In the genomic region with DNA sequence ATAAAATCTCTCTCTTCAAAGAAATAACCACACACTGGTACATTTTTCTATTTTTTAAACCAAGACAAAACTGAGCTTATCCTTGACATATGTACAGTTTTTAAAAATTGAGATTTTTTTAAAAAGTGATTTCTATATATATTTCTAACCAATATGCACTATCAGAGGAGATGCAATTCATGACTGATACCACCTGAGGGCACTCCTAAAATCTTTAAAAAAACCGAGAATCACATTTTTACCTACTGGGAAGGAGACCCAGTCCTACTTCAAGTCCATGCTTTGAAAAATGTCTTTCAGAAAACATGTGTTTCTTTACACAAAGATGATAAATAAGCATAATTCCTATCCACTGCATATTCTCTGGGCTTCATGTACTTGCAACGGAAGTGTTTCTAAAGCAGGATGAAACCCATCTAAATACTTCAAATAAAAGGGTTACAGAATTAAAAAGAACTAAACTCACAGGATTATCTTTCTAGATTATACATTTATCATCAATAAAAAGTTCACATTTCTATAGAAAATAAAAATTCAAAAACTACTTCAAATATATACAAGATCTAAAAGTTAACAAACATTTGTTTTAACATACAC, we compare ENCODE assay signal across 8 cellular contexts.
A peak's percentile ranks its signal among the peaks of the same experiment; 100 is the strongest.
DNase-seq lines count a peak whose midpoint lies in the region; ATAC-seq and TF ChIP-seq lines count a peak whose summit lies in the region.

No MANE protein-coding gene starts in this region.

- peaks cover 1% of the 10 kb centered on the region for H3K27me3 Mint-ChIP-seq in memory B cell

- H3K9me3 Mint-ChIP-seq in memory B cell: no peaks in the 10 kb centered on the region

- no peaks in the 10 kb centered on the region for H3K36me3 Mint-ChIP-seq in memory B cell

- no peaks in the 10 kb centered on the region for H3K4me1 Mint-ChIP-seq in memory B cell

- H3K4me3 ChIP-seq in NB4 (ENCODE audit: low read depth, low read length): no peak overlapping the region

- ATAC-seq in memory B cell (ENCODE audit: low read depth) (peak; percentile 29), GM18907 (IDR thresholded peaks at IDR 0.05; ENCODE audit: unreplicated experiment) (no peak), HG02759 (IDR thresholded peaks at IDR 0.05; ENCODE audit: unreplicated experiment) (no peak), HG03095 (IDR thresholded peaks at IDR 0.05; ENCODE audit: unreplicated experiment) (no peak)

- no peak overlapping the region for H3K4me3 Mint-ChIP-seq in memory B cell

- TF ChIP-seq CTCF in GM10266 (IDR thresholded peaks at IDR 0.05; ENCODE audit: control insufficient read depth, insufficient read depth, low read depth, missing control alignments) (peak; percentile 49), NB4 (IDR thresholded peaks at IDR 0.05; ENCODE audit: low read depth, low read length) (peak; percentile 37)

- H3K27ac Mint-ChIP-seq in memory B cell: no peak overlapping the region

- DNase-seq in GM10266 (ENCODE audit: extremely low spot score): peak; percentile 21
- DNase-seq in NB4 (ENCODE audit: low read depth): peak; percentile 52
- DNase-seq in central memory CD4-positive, alpha-beta T cell: peak; percentile 11
- peak in 1 of 2 donors; percentile 20 for DNase-seq in memory B cell (ENCODE audit: low spot score in 2 of 2)
- DNase-seq in effector CD8-positive, alpha-beta T cell (lab: John Stamatoyannopoulos, UW): no peak

- no peak for TF ChIP-seq POLR2A in NB4 (IDR thresholded peaks at IDR 0.05; ENCODE audit: extremely low read depth, insufficient read length)
